In the genomic region with DNA sequence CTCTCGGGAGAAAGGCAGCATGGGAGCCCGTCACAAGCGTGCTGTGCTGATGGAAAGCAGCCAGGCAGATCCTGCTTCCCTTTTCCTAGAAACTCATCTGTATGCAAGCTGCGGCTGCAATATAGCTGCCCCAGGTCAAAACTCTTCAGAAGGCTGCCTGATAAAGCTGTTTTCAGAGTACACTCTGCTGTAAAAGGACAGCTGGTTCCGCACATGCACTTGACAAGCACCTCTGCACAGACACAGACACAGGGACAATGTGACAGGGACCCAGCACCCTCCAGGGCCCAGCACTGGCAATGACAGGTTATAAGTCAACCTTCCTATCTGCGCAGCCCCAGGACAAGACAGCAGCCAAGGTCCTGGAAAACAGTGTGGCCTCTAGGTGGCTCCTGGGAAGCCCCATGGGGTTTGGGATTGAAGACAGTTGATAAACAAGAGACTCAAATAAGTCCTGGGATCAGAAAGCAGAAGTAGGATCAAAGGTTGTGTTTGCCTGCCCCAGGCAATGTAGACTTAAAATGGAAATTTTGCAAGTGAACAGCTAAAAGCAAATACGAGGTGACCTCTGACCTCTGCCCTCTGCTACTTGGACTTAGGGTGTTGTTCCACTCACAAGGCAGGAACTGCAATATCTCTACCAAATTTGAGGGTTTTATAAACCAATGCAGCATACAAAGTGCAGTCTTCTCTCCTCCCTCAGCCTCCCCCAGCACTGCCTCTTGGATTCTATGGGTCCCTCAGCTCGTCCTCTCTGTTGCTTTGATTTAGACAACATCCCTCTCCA, we compare ENCODE assay signal across 1 cellular context.
TF ChIP-seq lines count a peak whose summit lies in the region.

No MANE protein-coding gene starts in this region.

TF ChIP-seq in HepG2, 621 proteins besides CTCF, POLR2A, EP300 and RAD21 (continued from another document and continues in another):
- TF ChIP-seq, protein P1, sequence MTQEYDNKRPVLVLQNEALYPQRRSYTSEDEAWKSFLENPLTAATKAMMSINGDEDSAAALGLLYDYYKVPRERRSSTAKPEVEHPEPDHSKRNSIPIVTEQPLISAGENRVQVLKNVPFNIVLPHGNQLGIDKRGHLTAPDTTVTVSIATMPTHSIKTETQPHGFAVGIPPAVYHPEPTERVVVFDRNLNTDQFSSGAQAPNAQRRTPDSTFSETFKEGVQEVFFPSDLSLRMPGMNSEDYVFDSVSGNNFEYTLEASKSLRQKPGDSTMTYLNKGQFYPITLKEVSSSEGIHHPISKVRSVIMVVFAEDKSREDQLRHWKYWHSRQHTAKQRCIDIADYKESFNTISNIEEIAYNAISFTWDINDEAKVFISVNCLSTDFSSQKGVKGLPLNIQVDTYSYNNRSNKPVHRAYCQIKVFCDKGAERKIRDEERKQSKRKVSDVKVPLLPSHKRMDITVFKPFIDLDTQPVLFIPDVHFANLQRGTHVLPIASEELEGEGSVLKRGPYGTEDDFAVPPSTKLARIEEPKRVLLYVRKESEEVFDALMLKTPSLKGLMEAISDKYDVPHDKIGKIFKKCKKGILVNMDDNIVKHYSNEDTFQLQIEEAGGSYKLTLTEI (CRISPR knock-in tag; conservative IDR thresholded peaks at IDR 0.05), result no peak
- TF ChIP-seq, protein P2, sequence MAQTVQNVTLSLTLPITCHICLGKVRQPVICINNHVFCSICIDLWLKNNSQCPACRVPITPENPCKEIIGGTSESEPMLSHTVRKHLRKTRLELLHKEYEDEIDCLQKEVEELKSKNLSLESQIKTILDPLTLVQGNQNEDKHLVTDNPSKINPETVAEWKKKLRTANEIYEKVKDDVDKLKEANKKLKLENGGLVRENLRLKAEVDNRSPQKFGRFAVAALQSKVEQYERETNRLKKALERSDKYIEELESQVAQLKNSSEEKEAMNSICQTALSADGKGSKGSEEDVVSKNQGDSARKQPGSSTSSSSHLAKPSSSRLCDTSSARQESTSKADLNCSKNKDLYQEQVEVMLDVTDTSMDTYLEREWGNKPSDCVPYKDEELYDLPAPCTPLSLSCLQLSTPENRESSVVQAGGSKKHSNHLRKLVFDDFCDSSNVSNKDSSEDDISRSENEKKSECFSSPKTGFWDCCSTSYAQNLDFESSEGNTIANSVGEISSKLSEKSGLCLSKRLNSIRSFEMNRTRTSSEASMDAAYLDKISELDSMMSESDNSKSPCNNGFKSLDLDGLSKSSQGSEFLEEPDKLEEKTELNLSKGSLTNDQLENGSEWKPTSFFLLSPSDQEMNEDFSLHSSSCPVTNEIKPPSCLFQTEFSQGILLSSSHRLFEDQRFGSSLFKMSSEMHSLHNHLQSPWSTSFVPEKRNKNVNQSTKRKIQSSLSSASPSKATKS (CRISPR knock-in tag; IDR thresholded peaks at IDR 0.05), result no peak
- TF ChIP-seq PHF20 (CRISPR knock-in tag; IDR thresholded peaks at IDR 0.05) (peak; percentile 38; the same call in 1 of the 2 replicates), ATAD3A (CRISPR knock-in tag; IDR thresholded peaks at IDR 0.05) (no peak), ZSCAN21 (CRISPR knock-in tag; IDR thresholded peaks at IDR 0.05; ENCODE audit: borderline replicate concordance) (peak; percentile 41), KAT8 (CRISPR knock-in tag; IDR thresholded peaks at IDR 0.05) (peak; percentile 81), ZNF143 (CRISPR knock-in tag; IDR thresholded peaks at IDR 0.05) (0 out of 2 replicates have a peak, but pooled peaks have one; percentile 16), REPIN1 (CRISPR knock-in tag; IDR thresholded peaks at IDR 0.05; ENCODE audit: borderline replicate concordance, low read depth) (peak; percentile 96), TOE1 (CRISPR knock-in tag; IDR thresholded peaks at IDR 0.05) (no peak), PITX1 (CRISPR knock-in tag; IDR thresholded peaks at IDR 0.05) (peak; percentile 95), ARID2 (CRISPR knock-in tag; IDR thresholded peaks at IDR 0.05; ENCODE audit: borderline replicate concordance) (0 out of 2 replicates have a peak, but pooled peaks have one; percentile 51), RBM22 (optimal IDR thresholded peaks at IDR 0.05; ENCODE audit: low read length) (peak; percentile 63), ZFP82 (CRISPR knock-in tag; IDR thresholded peaks at IDR 0.05; ENCODE audit: borderline replicate concordance) (no peak), RBM39 (IDR thresholded peaks at IDR 0.05; ENCODE audit: low read depth, low read length, poor library complexity, severe bottlenecking) (no peak), ZNF460 (CRISPR knock-in tag; IDR thresholded peaks at IDR 0.05; ENCODE audit: borderline replicate concordance) (no peak; the same call in 1 of the 2 replicates), MAZ (IDR thresholded peaks at IDR 0.05; ENCODE audit: borderline replicate concordance, low read depth, low read length) (0 out of 2 replicates have a peak, but pooled peaks have one; percentile 31), MAZ (CRISPR knock-in tag; IDR thresholded peaks at IDR 0.05; ENCODE audit: low read depth) (peak; percentile 76; the same call in 1 of the 2 replicates), HIVEP1 (CRISPR knock-in tag; IDR thresholded peaks at IDR 0.05) (peak; percentile 73; the same call in 1 of the 2 replicates), IRF2 (CRISPR knock-in tag; IDR thresholded peaks at IDR 0.05) (peak; percentile 93), KLF11 (CRISPR knock-in tag; IDR thresholded peaks at IDR 0.05) (no peak), ZNF180 (CRISPR knock-in tag; IDR thresholded peaks at IDR 0.05; ENCODE audit: borderline replicate concordance, low read depth) (no peak), ZNF282 (IDR thresholded peaks at IDR 0.05; ENCODE audit: partially characterized antibody) (no peak), KAT7 (CRISPR knock-in tag; IDR thresholded peaks at IDR 0.05; ENCODE audit: borderline replicate concordance) (no peak), ZNF615 (CRISPR knock-in tag; IDR thresholded peaks at IDR 0.05; ENCODE audit: borderline replicate concordance) (peak; percentile 61; the same call in 1 of the 2 replicates), ZNF317 (CRISPR knock-in tag; IDR thresholded peaks at IDR 0.05) (peak; percentile 92)
- TF ChIP-seq, protein P3, sequence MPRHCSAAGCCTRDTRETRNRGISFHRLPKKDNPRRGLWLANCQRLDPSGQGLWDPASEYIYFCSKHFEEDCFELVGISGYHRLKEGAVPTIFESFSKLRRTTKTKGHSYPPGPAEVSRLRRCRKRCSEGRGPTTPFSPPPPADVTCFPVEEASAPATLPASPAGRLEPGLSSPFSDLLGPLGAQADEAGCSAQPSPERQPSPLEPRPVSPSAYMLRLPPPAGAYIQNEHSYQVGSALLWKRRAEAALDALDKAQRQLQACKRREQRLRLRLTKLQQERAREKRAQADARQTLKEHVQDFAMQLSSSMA (CRISPR knock-in tag; IDR thresholded peaks at IDR 0.05), result peak; percentile 41; the same call in 1 of the 2 replicates
- TF ChIP-seq, protein P4, sequence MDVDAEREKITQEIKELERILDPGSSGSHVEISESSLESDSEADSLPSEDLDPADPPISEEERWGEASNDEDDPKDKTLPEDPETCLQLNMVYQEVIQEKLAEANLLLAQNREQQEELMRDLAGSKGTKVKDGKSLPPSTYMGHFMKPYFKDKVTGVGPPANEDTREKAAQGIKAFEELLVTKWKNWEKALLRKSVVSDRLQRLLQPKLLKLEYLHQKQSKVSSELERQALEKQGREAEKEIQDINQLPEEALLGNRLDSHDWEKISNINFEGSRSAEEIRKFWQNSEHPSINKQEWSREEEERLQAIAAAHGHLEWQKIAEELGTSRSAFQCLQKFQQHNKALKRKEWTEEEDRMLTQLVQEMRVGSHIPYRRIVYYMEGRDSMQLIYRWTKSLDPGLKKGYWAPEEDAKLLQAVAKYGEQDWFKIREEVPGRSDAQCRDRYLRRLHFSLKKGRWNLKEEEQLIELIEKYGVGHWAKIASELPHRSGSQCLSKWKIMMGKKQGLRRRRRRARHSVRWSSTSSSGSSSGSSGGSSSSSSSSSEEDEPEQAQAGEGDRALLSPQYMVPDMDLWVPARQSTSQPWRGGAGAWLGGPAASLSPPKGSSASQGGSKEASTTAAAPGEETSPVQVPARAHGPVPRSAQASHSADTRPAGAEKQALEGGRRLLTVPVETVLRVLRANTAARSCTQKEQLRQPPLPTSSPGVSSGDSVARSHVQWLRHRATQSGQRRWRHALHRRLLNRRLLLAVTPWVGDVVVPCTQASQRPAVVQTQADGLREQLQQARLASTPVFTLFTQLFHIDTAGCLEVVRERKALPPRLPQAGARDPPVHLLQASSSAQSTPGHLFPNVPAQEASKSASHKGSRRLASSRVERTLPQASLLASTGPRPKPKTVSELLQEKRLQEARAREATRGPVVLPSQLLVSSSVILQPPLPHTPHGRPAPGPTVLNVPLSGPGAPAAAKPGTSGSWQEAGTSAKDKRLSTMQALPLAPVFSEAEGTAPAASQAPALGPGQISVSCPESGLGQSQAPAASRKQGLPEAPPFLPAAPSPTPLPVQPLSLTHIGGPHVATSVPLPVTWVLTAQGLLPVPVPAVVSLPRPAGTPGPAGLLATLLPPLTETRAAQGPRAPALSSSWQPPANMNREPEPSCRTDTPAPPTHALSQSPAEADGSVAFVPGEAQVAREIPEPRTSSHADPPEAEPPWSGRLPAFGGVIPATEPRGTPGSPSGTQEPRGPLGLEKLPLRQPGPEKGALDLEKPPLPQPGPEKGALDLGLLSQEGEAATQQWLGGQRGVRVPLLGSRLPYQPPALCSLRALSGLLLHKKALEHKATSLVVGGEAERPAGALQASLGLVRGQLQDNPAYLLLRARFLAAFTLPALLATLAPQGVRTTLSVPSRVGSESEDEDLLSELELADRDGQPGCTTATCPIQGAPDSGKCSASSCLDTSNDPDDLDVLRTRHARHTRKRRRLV (CRISPR knock-in tag; IDR thresholded peaks at IDR 0.05), result 0 out of 2 replicates have a peak, but pooled peaks have one; percentile 34
- TF ChIP-seq, protein P5, sequence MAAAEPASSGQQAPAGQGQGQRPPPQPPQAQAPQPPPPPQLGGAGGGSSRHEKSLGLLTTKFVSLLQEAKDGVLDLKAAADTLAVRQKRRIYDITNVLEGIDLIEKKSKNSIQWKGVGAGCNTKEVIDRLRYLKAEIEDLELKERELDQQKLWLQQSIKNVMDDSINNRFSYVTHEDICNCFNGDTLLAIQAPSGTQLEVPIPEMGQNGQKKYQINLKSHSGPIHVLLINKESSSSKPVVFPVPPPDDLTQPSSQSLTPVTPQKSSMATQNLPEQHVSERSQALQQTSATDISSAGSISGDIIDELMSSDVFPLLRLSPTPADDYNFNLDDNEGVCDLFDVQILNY (CRISPR knock-in tag; conservative IDR thresholded peaks at IDR 0.05), result no peak
- TF ChIP-seq, protein P6, sequence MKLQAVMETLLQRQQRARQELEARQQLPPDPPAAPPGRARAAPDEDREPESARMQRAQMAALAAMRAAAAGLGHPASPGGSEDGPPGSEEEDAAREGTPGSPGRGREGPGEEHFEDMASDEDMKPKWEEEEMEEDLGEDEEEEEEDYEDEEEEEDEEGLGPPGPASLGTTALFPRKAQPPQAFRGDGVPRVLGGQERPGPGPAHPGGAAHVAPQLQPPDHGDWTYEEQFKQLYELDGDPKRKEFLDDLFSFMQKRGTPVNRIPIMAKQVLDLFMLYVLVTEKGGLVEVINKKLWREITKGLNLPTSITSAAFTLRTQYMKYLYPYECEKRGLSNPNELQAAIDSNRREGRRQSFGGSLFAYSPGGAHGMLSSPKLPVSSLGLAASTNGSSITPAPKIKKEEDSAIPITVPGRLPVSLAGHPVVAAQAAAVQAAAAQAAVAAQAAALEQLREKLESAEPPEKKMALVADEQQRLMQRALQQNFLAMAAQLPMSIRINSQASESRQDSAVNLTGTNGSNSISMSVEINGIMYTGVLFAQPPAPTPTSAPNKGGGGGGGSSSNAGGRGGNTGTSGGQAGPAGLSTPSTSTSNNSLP (IDR thresholded peaks at IDR 0.05; ENCODE audit: low read depth, low read length), result peak; percentile 96
- TF ChIP-seq, protein P7, sequence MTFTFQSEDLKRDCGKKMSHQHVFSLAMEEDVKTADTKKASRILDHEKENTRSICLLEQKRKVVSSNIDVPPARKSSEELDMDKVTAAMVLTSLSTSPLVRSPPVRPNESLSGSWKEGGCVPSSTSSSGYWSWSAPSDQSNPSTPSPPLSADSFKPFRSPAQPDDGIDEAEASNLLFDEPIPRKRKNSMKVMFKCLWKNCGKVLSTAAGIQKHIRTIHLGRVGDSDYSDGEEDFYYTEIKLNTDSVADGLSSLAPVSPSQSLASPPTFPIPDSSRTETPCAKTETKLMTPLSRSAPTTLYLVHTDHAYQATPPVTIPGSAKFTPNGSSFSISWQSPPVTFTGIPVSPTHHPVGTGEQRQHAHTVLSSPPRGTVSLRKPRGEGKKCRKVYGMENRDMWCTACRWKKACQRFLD (CRISPR knock-in tag; IDR thresholded peaks at IDR 0.05; ENCODE audit: borderline replicate concordance), result no peak
- TF ChIP-seq, protein P8, sequence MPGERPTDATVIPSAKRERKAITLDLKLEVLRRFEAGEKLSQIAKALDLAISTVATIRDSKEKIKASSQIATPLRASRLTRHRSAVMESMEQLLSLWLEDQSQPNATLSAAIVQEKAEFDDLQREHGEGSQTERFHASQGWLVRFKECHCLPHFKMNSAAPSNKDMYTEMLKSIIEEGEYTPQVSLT (CRISPR knock-in tag; IDR thresholded peaks at IDR 0.05; ENCODE audit: borderline replicate concordance, low read depth), result 0 out of 2 replicates have a peak, but pooled peaks have one; percentile 16
- TF ChIP-seq, protein P9, sequence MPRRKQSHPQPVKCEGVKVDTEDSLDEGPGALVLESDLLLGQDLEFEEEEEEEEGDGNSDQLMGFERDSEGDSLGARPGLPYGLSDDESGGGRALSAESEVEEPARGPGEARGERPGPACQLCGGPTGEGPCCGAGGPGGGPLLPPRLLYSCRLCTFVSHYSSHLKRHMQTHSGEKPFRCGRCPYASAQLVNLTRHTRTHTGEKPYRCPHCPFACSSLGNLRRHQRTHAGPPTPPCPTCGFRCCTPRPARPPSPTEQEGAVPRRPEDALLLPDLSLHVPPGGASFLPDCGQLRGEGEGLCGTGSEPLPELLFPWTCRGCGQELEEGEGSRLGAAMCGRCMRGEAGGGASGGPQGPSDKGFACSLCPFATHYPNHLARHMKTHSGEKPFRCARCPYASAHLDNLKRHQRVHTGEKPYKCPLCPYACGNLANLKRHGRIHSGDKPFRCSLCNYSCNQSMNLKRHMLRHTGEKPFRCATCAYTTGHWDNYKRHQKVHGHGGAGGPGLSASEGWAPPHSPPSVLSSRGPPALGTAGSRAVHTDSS (CRISPR knock-in tag; conservative IDR thresholded peaks at IDR 0.05), result no peak
- TF ChIP-seq, protein P10, sequence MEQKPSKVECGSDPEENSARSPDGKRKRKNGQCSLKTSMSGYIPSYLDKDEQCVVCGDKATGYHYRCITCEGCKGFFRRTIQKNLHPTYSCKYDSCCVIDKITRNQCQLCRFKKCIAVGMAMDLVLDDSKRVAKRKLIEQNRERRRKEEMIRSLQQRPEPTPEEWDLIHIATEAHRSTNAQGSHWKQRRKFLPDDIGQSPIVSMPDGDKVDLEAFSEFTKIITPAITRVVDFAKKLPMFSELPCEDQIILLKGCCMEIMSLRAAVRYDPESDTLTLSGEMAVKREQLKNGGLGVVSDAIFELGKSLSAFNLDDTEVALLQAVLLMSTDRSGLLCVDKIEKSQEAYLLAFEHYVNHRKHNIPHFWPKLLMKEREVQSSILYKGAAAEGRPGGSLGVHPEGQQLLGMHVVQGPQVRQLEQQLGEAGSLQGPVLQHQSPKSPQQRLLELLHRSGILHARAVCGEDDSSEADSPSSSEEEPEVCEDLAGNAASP (CRISPR knock-in tag; IDR thresholded peaks at IDR 0.05; ENCODE audit: borderline replicate concordance), result peak; percentile 61; the same call in 1 of the 2 replicates
- TF ChIP-seq, protein P11, sequence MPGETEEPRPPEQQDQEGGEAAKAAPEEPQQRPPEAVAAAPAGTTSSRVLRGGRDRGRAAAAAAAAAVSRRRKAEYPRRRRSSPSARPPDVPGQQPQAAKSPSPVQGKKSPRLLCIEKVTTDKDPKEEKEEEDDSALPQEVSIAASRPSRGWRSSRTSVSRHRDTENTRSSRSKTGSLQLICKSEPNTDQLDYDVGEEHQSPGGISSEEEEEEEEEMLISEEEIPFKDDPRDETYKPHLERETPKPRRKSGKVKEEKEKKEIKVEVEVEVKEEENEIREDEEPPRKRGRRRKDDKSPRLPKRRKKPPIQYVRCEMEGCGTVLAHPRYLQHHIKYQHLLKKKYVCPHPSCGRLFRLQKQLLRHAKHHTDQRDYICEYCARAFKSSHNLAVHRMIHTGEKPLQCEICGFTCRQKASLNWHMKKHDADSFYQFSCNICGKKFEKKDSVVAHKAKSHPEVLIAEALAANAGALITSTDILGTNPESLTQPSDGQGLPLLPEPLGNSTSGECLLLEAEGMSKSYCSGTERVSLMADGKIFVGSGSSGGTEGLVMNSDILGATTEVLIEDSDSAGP (CRISPR knock-in tag; IDR thresholded peaks at IDR 0.05; ENCODE audit: borderline replicate concordance), result peak; percentile 16
